9 cellular contexts compared by ENCODE assay signal in genomic region chr10:21174670-21175495, GRCh38.
DNase-seq lines count a peak whose midpoint lies in the region; ATAC-seq and TF ChIP-seq lines count a peak whose summit lies in the region.
"Had no signal": no experiment of that assay in that cellular context is flagged by ENCODE, and none has a peak within 500 bp of the region (broad histone marks: within the 10 kb centered on the region; RNA-seq: fewer than 3 reads in every experiment).

No MANE protein-coding gene starts in this region.

- no peaks in the 10 kb centered on the region for H3K9me2 ChIP-seq in hepatocyte (replicated peaks; ENCODE audit: insufficient read depth)

- no peak overlapping the region for H3K27ac Mint-ChIP-seq in activated CD8-positive, alpha-beta T cell treated with anti-CD3 and anti-CD28 coated beads for 36 hours

- peak overlapping the region; percentile 99 for H3K4me2 ChIP-seq in hepatocyte
- peak overlapping the region; percentile 94 for H3K4me2 ChIP-seq in skeletal muscle satellite cell (ENCODE audit: low read length)

- no peaks in the 10 kb centered on the region for H3K79me2 ChIP-seq in hepatocyte

- peaks cover 49% of the 10 kb centered on the region for H3K27me3 Mint-ChIP-seq in activated CD8-positive, alpha-beta T cell treated with anti-CD3 and anti-CD28 coated beads for 36 hours

- DNase-seq in activated CD8-positive, alpha-beta T cell treated with anti-CD3 and anti-CD28 coated beads for 36 hours = no peak
- DNase-seq in hepatocyte (ENCODE audit: low spot score) (no peak), NCI-H2171 (lab: John Stamatoyannopoulos, UW) (no peak), NCI-H187 treated with DMSO at 0.1 percent for 48 hours (lab: John Stamatoyannopoulos, UW) (no peak)
- DNase-seq: central memory CD4-positive, alpha-beta T cell had no signal

- peak overlapping the region; percentile 50 for H3K4me3 Mint-ChIP-seq in activated CD8-positive, alpha-beta T cell treated with anti-CD3 and anti-CD28 coated beads for 36 hours

- H3K4me3 ChIP-seq in hepatocyte (peak overlapping the region; percentile 63), skeletal muscle satellite cell (ENCODE audit: low read length) (peak overlapping the region; percentile 72)

- ATAC-seq in HG02884 (IDR thresholded peaks at IDR 0.05; ENCODE audit: unreplicated experiment) (peak; percentile 7), GM21723 (IDR thresholded peaks at IDR 0.05; ENCODE audit: unreplicated experiment) (no peak)
- no peak for ATAC-seq in activated CD8-positive, alpha-beta T cell treated with anti-CD3 and anti-CD28 coated beads for 36 hours
- ATAC-seq in activated CD4-positive, CD25-positive, alpha-beta regulatory T cell treated with anti-CD3 and anti-CD28 coated beads, Interleukin-2, amount 50 U/mL, for 24 hours = no peak

- H3K9me3 Mint-ChIP-seq in activated CD8-positive, alpha-beta T cell treated with anti-CD3 and anti-CD28 coated beads for 36 hours = no peaks in the 10 kb centered on the region

- CTCF ChIA-PET in activated CD8-positive, alpha-beta T cell treated with anti-CD3 and anti-CD28 coated beads for 36 hours (lab: Charles Lee) = no interaction called here

- POLR2A ChIA-PET in activated CD8-positive, alpha-beta T cell treated with anti-CD3 and anti-CD28 coated beads for 36 hours (lab: Charles Lee) = interaction anchor here (0.5 kb wide), 1 partner anchor 65 kb away, joined by 4 read pairs; no protein-coding TSS in a partner anchor

- H2AFZ ChIP-seq in hepatocyte = peak overlapping the region; percentile 94

- no peak for TF ChIP-seq CTCF in activated CD8-positive, alpha-beta T cell treated with anti-CD3 and anti-CD28 coated beads for 36 hours (IDR thresholded peaks at IDR 0.05)
- no peak for TF ChIP-seq CTCF in hepatocyte (IDR thresholded peaks at IDR 0.05; ENCODE audit: poor library complexity)

- no peaks in the 10 kb centered on the region for H4K20me1 ChIP-seq in hepatocyte (ENCODE audit: insufficient read depth, poor library complexity, severe bottlenecking)

- H3K27me3 ChIP-seq in hepatocyte (peaks cover 7% of the 10 kb centered on the region), skeletal muscle satellite cell (ENCODE audit: control insufficient read depth, insufficient read depth, low read length) (no peaks in the 10 kb centered on the region)

- H3K36me3 ChIP-seq in hepatocyte (replicated peaks; ENCODE audit: insufficient read depth, low read depth) (no peaks in the 10 kb centered on the region), skeletal muscle satellite cell (ENCODE audit: insufficient read depth, low read length) (no peaks in the 10 kb centered on the region)

- H3K4me1 Mint-ChIP-seq in activated CD8-positive, alpha-beta T cell treated with anti-CD3 and anti-CD28 coated beads for 36 hours (ENCODE audit: low read depth) = peaks cover 5% of the 10 kb centered on the region

- intact Hi-C loops in activated CD8-positive, alpha-beta T cell treated with anti-CD3 and anti-CD28 coated beads for 36 hours (cut with micrococcal nuclease) = no loop called here

- no peaks in the 10 kb centered on the region for H3K36me3 Mint-ChIP-seq in activated CD8-positive, alpha-beta T cell treated with anti-CD3 and anti-CD28 coated beads for 36 hours (ENCODE audit: low read depth)

- WGBS in hepatocyte (ENCODE audit: low lambda C conversion rate, missing lambda C conversion rate) = 22% methylated on average over 37 of the region's 37 CpGs

- no peaks in the 10 kb centered on the region for H3K9me3 ChIP-seq in hepatocyte (ENCODE audit: low read depth)
- H3K9me3 ChIP-seq in skeletal muscle satellite cell (replicated peaks; ENCODE audit: low read length) = no peaks in the 10 kb centered on the region

- peak overlapping the region; percentile 60 for H3K27ac ChIP-seq in hepatocyte

- H3K9ac ChIP-seq in skeletal muscle satellite cell (ENCODE audit: low read depth, low read length) = no peak overlapping the region

- peaks cover 3% of the 10 kb centered on the region for H3K4me1 ChIP-seq in hepatocyte (ENCODE audit: insufficient read depth)
- peaks cover 9% of the 10 kb centered on the region for H3K4me1 ChIP-seq in skeletal muscle satellite cell (ENCODE audit: control insufficient read depth, insufficient read depth, low read length)
